Comparison of ENCODE assay signal across 8 cellular contexts in the genomic region with DNA sequence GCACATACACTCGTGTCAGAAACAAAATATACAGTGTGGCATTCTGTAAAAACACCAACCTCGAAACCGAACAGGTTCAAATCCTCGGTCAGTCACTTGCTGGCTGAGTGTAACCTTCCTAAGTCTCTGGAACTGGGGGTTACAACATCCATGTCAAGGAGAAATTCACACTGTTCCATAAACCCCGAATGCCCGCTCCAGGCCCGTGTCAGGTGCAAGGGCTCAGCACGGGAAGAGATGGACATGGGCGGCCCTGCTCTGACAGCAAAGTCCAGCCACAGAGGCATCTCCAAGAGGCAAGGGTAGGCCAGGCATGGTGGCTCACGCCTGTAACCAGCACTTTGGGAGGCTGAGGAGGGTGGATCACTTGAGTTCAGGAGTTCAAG.
A peak's percentile ranks its signal among the peaks of the same experiment; 100 is the strongest.
DNase-seq lines count a peak whose midpoint lies in the region; ATAC-seq and TF ChIP-seq lines count a peak whose summit lies in the region.

No MANE protein-coding gene starts in this region.

- H3K4me3 ChIP-seq in DND-41 (ENCODE audit: low read depth in 1 of 2, low read length in 2 of 2) (peak overlapping the region; percentile 11 to 55; a peak in 3 of 4 replicates), OCI-LY3 (ENCODE audit: low read length) (peak overlapping the region; percentile 53), endocrine pancreas (ENCODE audit: control insufficient read depth, insufficient read depth, low read length) (peak overlapping the region; percentile 36)

- DNase-seq in DND-41 = peak; percentile 9
- DNase-seq in sciatic nerve (ENCODE audit: low spot score) = no peak
- DNase-seq in AG08396 (ENCODE audit: low spot score) = no peak
- DNase-seq in NCI-H226 = no peak

- H3K4me2 ChIP-seq in DND-41 (ENCODE audit: insufficient read depth, low read length) (peak overlapping the region; percentile 91), OCI-LY3 (ENCODE audit: low read length) (peak overlapping the region; percentile 64)

- TF ChIP-seq CTCF in DND-41 (IDR thresholded peaks at IDR 0.05; ENCODE audit: borderline replicate concordance, extremely low read depth, low read length, poor library complexity, severe bottlenecking) (no peak), OCI-LY3 (IDR thresholded peaks at IDR 0.05; ENCODE audit: low read depth, low read length) (0 out of 2 replicates have a peak, but pooled peaks have one; percentile 0)

- no peaks in the 10 kb centered on the region for H3K9me3 ChIP-seq in DND-41 (ENCODE audit: insufficient read depth, low read length, severe bottlenecking)
- H3K9me3 ChIP-seq in OCI-LY3 (ENCODE audit: insufficient read depth, low read length) = no peaks in the 10 kb centered on the region
- no peaks in the 10 kb centered on the region for H3K9me3 ChIP-seq in endocrine pancreas (ENCODE audit: control insufficient read depth, low read length)

- H3K27me3 ChIP-seq in DND-41 (ENCODE audit: insufficient read depth, low read length, poor library complexity) = no peaks in the 10 kb centered on the region
- no peaks in the 10 kb centered on the region for H3K27me3 ChIP-seq in OCI-LY3 (ENCODE audit: low read depth, low read length)
- no peaks in the 10 kb centered on the region for H3K27me3 ChIP-seq in endocrine pancreas (ENCODE audit: control insufficient read depth, insufficient read depth, low read length)

- H4K20me1 ChIP-seq in DND-41 (ENCODE audit: insufficient read depth, low read length) (peaks cover 84% of the 10 kb centered on the region), OCI-LY3 (ENCODE audit: insufficient read depth, low read length) (peaks cover 6% of the 10 kb centered on the region; the same call in 1 of the 2 replicates)

- H3K79me2 ChIP-seq in DND-41 (ENCODE audit: insufficient read depth, low read length) = peaks cover 86% of the 10 kb centered on the region
- H3K79me2 ChIP-seq in OCI-LY3 (ENCODE audit: low read length) = peaks cover 12% of the 10 kb centered on the region

- H3K4me1 ChIP-seq in DND-41 (ENCODE audit: insufficient read depth, low read length) = peaks cover 43% of the 10 kb centered on the region
- H3K4me1 ChIP-seq in OCI-LY3 (ENCODE audit: low read length) = peaks cover 24% of the 10 kb centered on the region
- H3K4me1 ChIP-seq in endocrine pancreas (ENCODE audit: control insufficient read depth, insufficient read depth, low read length) = no peaks in the 10 kb centered on the region

- H3K9ac ChIP-seq in DND-41 (ENCODE audit: low read depth, low read length) (peak overlapping the region; percentile 64), OCI-LY3 (ENCODE audit: low read length) (peak overlapping the region; percentile 34), endocrine pancreas (ENCODE audit: control insufficient read depth, insufficient read depth, low read length) (peak overlapping the region; percentile 52)

- H3K36me3 ChIP-seq in DND-41 (ENCODE audit: insufficient read depth, low read length) (peaks cover 7% of the 10 kb centered on the region; the same call in 1 of the 2 replicates), OCI-LY3 (replicated peaks; ENCODE audit: low read depth, low read length) (no peaks in the 10 kb centered on the region), endocrine pancreas (ENCODE audit: control insufficient read depth, insufficient read depth, low read length) (no peaks in the 10 kb centered on the region)

- H2AFZ ChIP-seq in DND-41 (ENCODE audit: low read depth, low read length) (peak overlapping the region; percentile 67), OCI-LY3 (ENCODE audit: low read depth, low read length) (no peak overlapping the region)

- peak overlapping the region; percentile 94 for H3K27ac ChIP-seq in DND-41 (ENCODE audit: low read length)
- peak overlapping the region; percentile 56 for H3K27ac ChIP-seq in OCI-LY3 (ENCODE audit: low read length)

- ATAC-seq in DND-41 (ENCODE audit: insufficient read depth, low read depth) = peak; percentile 11; the same call in 1 of the 3 replicates
- ATAC-seq in sciatic nerve = peak; percentile 25
- ATAC-seq in GM18870 (IDR thresholded peaks at IDR 0.05; ENCODE audit: unreplicated experiment) = no peak
- no peak for ATAC-seq in HG03571 (IDR thresholded peaks at IDR 0.05; ENCODE audit: unreplicated experiment)

- intact Hi-C loops in sciatic nerve (cut with DNase I) = no loop called here

Comparison
In these comparisons a context has a peak if more than half of its experiments do, and no peak if none do; other contexts are left out.
1. ATAC-seq: peak in DND-41 (single experiment) and sciatic nerve (single experiment); none in GM18870 (single experiment) and HG03571 (single experiment).
2. Peak in every context shown above with its lines, with median percentiles within 50 percentile points of each other: H3K4me3 ChIP-seq and H3K9ac ChIP-seq.